Comparison of ENCODE assay signal across 1 cellular context in the genomic region with DNA sequence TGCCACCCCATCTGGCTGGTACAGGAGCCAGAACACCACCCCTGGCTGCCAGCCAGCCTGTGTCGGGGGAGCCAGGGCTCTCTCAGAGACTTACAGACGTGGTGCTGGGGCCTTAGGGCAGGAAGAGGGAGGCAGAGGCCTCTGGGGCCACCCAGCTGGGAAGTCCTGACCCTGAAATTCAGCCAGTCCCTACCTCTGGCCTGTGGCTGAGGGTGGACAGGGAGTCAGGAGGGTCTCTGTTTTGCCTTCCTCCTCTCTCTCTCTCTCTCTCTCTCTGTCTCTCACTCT.
TF ChIP-seq lines count a peak whose summit lies in the region.

No MANE protein-coding gene starts in this region.

TF ChIP-seq in SK-N-SH, 30 proteins besides CTCF, POLR2A, EP300 and RAD21 (continued from another document):
- TF ChIP-seq RCOR1 (IDR thresholded peaks at IDR 0.05; ENCODE audit: low read length): peak; percentile 89
